18 cellular contexts compared by ENCODE assay signal in genomic region chr13:32846020-32846451, GRCh38.
A peak's percentile ranks its signal among the peaks of the same experiment; 100 is the strongest.
DNase-seq lines count a peak whose midpoint lies in the region; ATAC-seq and TF ChIP-seq lines count a peak whose summit lies in the region.
"Had no signal": no experiment of that assay in that cellular context is flagged by ENCODE, and none has a peak within 500 bp of the region (broad histone marks: within the 10 kb centered on the region; RNA-seq: fewer than 3 reads in every experiment).

No MANE protein-coding gene starts in this region.

- intact Hi-C loops in activated naive CD4-positive, alpha-beta T cell treated with anti-CD3 and anti-CD28 coated beads for 36 hours (cut with micrococcal nuclease): no loop called here

- no peaks in the 10 kb centered on the region for H3K36me3 ChIP-seq in neural cell (ENCODE audit: insufficient read depth, low read length)
- H3K36me3 ChIP-seq: colonic mucosa, left lung had no signal

- CTCF ChIA-PET in activated naive CD4-positive, alpha-beta T cell treated with anti-CD3 and anti-CD28 coated beads for 36 hours (lab: Charles Lee): no interaction called here

- TF ChIP-seq RAD21 in neural cell (conservative IDR thresholded peaks at IDR 0.05): peak; percentile 19

- H3K27me3 Mint-ChIP-seq in activated naive CD4-positive, alpha-beta T cell treated with anti-CD3 and anti-CD28 coated beads for 36 hours (ENCODE audit: low read depth): no peaks in the 10 kb centered on the region
- peaks cover 15% of the 10 kb centered on the region for H3K27me3 Mint-ChIP-seq in activated T-helper 17 cell treated with anti-CD3 and anti-CD28 coated beads, Interleukin-2, amount 50 U/mL, for 72 hours

- peak overlapping the region; percentile 53 for H3K27ac ChIP-seq in neural cell (ENCODE audit: low read length)
- H3K27ac ChIP-seq: colonic mucosa, left lung had no signal

- peak; percentile 79 for TF ChIP-seq EP300 in neural cell (conservative IDR thresholded peaks at IDR 0.05; ENCODE audit: poor library complexity, severe bottlenecking)

- H3K9ac ChIP-seq in neural cell (ENCODE audit: low read length): peak overlapping the region; percentile 25

- no peaks in the 10 kb centered on the region for H3K36me3 Mint-ChIP-seq in activated naive CD4-positive, alpha-beta T cell treated with anti-CD3 and anti-CD28 coated beads for 36 hours (ENCODE audit: low read depth)
- H3K36me3 Mint-ChIP-seq in activated T-helper 17 cell treated with anti-CD3 and anti-CD28 coated beads, Interleukin-2, amount 50 U/mL, for 72 hours (ENCODE audit: low read depth): no peaks in the 10 kb centered on the region

- H3K79me2 ChIP-seq in neural cell (replicated peaks; ENCODE audit: insufficient read depth, low read length): no peaks in the 10 kb centered on the region

- DNase-seq in activated naive CD4-positive, alpha-beta T cell treated with anti-CD3 and anti-CD28 coated beads for 36 hours: peak; percentile 7
- DNase-seq in activated naive CD4-positive, alpha-beta T cell treated with anti-CD3 and anti-CD28 coated beads, Interleukin-2, amount 50 U/mL, for 16 hours: no peak
- peak; percentile 17 for DNase-seq in NCI-H1092 (lab: John Stamatoyannopoulos, UW)
- DNase-seq in DMS114 treated with DMSO at 0.1 percent for 48 hours (lab: John Stamatoyannopoulos, UW; ENCODE audit: unreplicated experiment): no peak
- no peak for DNase-seq in inferior parietal cortex (ENCODE audit: extremely low spot score)
- DNase-seq: activated naive CD8-positive, alpha-beta T cell treated with anti-CD3 and anti-CD28 coated beads, Interleukin-2, amount 10 ng/mL, durations not matched to agents 7 days and 5 days; colonic mucosa; left lung; NCI-H1930; NCI-H446 treated with DMSO at 0.1 percent for 48 hours; RPMI8226; stimulated activated CD4-positive, alpha-beta T cell treated with anti-CD3 and anti-CD28 coated beads, Interleukin-4, amount 100 ng/mL, for 24 hours had no signal

- H3K27ac Mint-ChIP-seq in activated naive CD4-positive, alpha-beta T cell treated with anti-CD3 and anti-CD28 coated beads for 36 hours: no peak overlapping the region
- no peak overlapping the region for H3K27ac Mint-ChIP-seq in activated T-helper 17 cell treated with anti-CD3 and anti-CD28 coated beads, Interleukin-2, amount 50 U/mL, for 72 hours
- H3K27ac Mint-ChIP-seq: activated naive CD8-positive, alpha-beta T cell treated with anti-CD3 and anti-CD28 coated beads, Interleukin-2, amount 10 ng/mL, durations not matched to agents 7 days and 5 days had no signal

- no peaks in the 10 kb centered on the region for H3F3A ChIP-seq in neural cell (ENCODE audit: insufficient read depth, low read length, poor library complexity, severe bottlenecking)

- H4K20me1 ChIP-seq in neural cell (ENCODE audit: insufficient read depth): no peaks in the 10 kb centered on the region

- peak; percentile 60 for ATAC-seq in activated T-helper 17 cell treated with anti-CD3 and anti-CD28 coated beads, Interleukin-2, amount 50 U/mL, for 72 hours (replicated peaks)
- no peak for ATAC-seq in GM18909 (IDR thresholded peaks at IDR 0.05; ENCODE audit: poor library complexity, unreplicated experiment)
- ATAC-seq: K562, left lung, SK-N-SH treated with all-trans-retinoic acid at 6 μM for 48 hours had no signal

- TF ChIP-seq CTCF in neural cell (IDR thresholded peaks at IDR 0.05; ENCODE audit: poor library complexity, severe bottlenecking): no peak

- peaks cover 3% of the 10 kb centered on the region for H3K9me3 Mint-ChIP-seq in activated naive CD4-positive, alpha-beta T cell treated with anti-CD3 and anti-CD28 coated beads for 36 hours
- peaks cover 3% of the 10 kb centered on the region for H3K9me3 Mint-ChIP-seq in activated T-helper 17 cell treated with anti-CD3 and anti-CD28 coated beads, Interleukin-2, amount 50 U/mL, for 72 hours

- H3K4me3 ChIP-seq in neural cell (ENCODE audit: low read length): peak overlapping the region; percentile 23
- H3K4me3 ChIP-seq: colonic mucosa, K562, left lung had no signal

- no peaks in the 10 kb centered on the region for H3K9me3 ChIP-seq in neural cell (ENCODE audit: low read length)
- H3K9me3 ChIP-seq: colonic mucosa, left lung had no signal

- H3K9me2 ChIP-seq in neural cell (ENCODE audit: insufficient read depth, low read length): no peaks in the 10 kb centered on the region

- H3K4me2 ChIP-seq in neural cell (ENCODE audit: low read length): no peak overlapping the region

- no peaks in the 10 kb centered on the region for H3K27me3 ChIP-seq in neural cell (ENCODE audit: insufficient read depth, low read depth, low read length)
- H3K27me3 ChIP-seq: colonic mucosa, left lung had no signal

- H3K4me3 Mint-ChIP-seq in activated naive CD4-positive, alpha-beta T cell treated with anti-CD3 and anti-CD28 coated beads for 36 hours: no peak overlapping the region
- no peak overlapping the region for H3K4me3 Mint-ChIP-seq in activated T-helper 17 cell treated with anti-CD3 and anti-CD28 coated beads, Interleukin-2, amount 50 U/mL, for 72 hours
- H3K4me3 Mint-ChIP-seq: activated naive CD8-positive, alpha-beta T cell treated with anti-CD3 and anti-CD28 coated beads, Interleukin-2, amount 10 ng/mL, durations not matched to agents 7 days and 5 days; neural crest cell had no signal

- H3K4me1 Mint-ChIP-seq in activated naive CD4-positive, alpha-beta T cell treated with anti-CD3 and anti-CD28 coated beads for 36 hours (ENCODE audit: low read depth): peaks cover 3% of the 10 kb centered on the region
- H3K4me1 Mint-ChIP-seq in activated T-helper 17 cell treated with anti-CD3 and anti-CD28 coated beads, Interleukin-2, amount 50 U/mL, for 72 hours: no peaks in the 10 kb centered on the region
- H3K4me1 Mint-ChIP-seq: activated naive CD8-positive, alpha-beta T cell treated with anti-CD3 and anti-CD28 coated beads, Interleukin-2, amount 10 ng/mL, durations not matched to agents 7 days and 5 days had no signal

- H2AFZ ChIP-seq in neural cell (ENCODE audit: low read depth, low read length): no peak overlapping the region

TF ChIP-seq in neural cell, 6 proteins besides CTCF, POLR2A, EP300 and RAD21:
- TF ChIP-seq TAF1 (IDR thresholded peaks at IDR 0.05; ENCODE audit: low read depth): no peak
- TF ChIP-seq POLR2AphosphoS5 (IDR thresholded peaks at IDR 0.05): peak; percentile 57

Comparison
In these comparisons a context has a peak if more than half of its experiments do, and no peak if none do; other contexts are left out.
1. DNase-seq: peak in activated naive CD4-positive, alpha-beta T cell treated with anti-CD3 and anti-CD28 coated beads for 36 hours (single experiment) and NCI-H1092 (single experiment); none in activated naive CD4-positive, alpha-beta T cell treated with anti-CD3 and anti-CD28 coated beads, Interleukin-2, amount 50 U/mL, for 16 hours (single experiment), DMS114 treated with DMSO at 0.1 percent for 48 hours (single experiment) and inferior parietal cortex (single experiment).